ENCODE assay signal across 8 cellular contexts in genomic region chr11:65833297-65834030, GRCh38. TPM values are rescaled to one million over a fixed set of nuclear protein-coding genes. Genes with fewer than 3 reads are reported as not detected.
A peak's percentile ranks its signal among the peaks of the same experiment; 100 is the strongest.
DNase-seq lines count a peak whose midpoint lies in the region; ATAC-seq and TF ChIP-seq lines count a peak whose summit lies in the region.

TSS of gene SNX32 (plus strand) at chr11:65833963. CDS start at chr11:65834066, 103 bp downstream.

- peak within 1 kb of the TSS; percentile 31 to 70; a peak in 3 of 4 replicates for H3K4me3 ChIP-seq in DND-41 (ENCODE audit: low read depth in 1 of 2, low read length in 2 of 2)
- H3K4me3 ChIP-seq in GM23338: peak within 1 kb of the TSS; percentile 76
- peak within 1 kb of the TSS; percentile 67 for H3K4me3 ChIP-seq in NB4 (ENCODE audit: low read depth, low read length)
- H3K4me3 ChIP-seq in right atrium auricular region: peak within 1 kb of the TSS; percentile 45 to 61
- peak within 1 kb of the TSS; percentile 43 to 49 for H3K4me3 ChIP-seq in prostate gland
- H3K4me3 ChIP-seq in upper lobe of right lung: peak within 1 kb of the TSS; percentile 60

- peak within 1 kb of the TSS; percentile 61 for H3K9ac ChIP-seq in DND-41 (ENCODE audit: low read depth, low read length)

- H3K27ac ChIP-seq in DND-41 (ENCODE audit: low read length) (peak within 1 kb of the TSS; percentile 86), GM23338 (ENCODE audit: low read depth) (no peak within 1 kb of the TSS), right atrium auricular region (peak within 1 kb of the TSS in 1 of 2 donors; percentile 49), prostate gland (no peak within 1 kb of the TSS), upper lobe of right lung (no peak within 1 kb of the TSS)

- no peak within 1 kb of the TSS for H3K27ac Mint-ChIP-seq in GM23338

- intact Hi-C loops in prostate gland (cut with DNase I) (loop anchor here (5.0 kb wide), 1 partner anchor 126 kb away; no protein-coding TSS in a partner anchor), upper lobe of right lung (cut with DNase I) (no loop called here)

- H2AFZ ChIP-seq in DND-41 (ENCODE audit: low read depth, low read length): peak within 1 kb of the TSS; percentile 82
- H2AFZ ChIP-seq in GM23338: peak within 1 kb of the TSS; percentile 97

- H3K27me3 ChIP-seq in DND-41 (ENCODE audit: insufficient read depth, low read length, poor library complexity) (no peaks in the 10 kb centered on the region), GM23338 (ENCODE audit: insufficient read depth) (peaks cover 10% of the 10 kb centered on the region), right atrium auricular region (no peaks in the 10 kb centered on the region), prostate gland (replicated peaks; ENCODE audit: insufficient read depth) (no peaks in the 10 kb centered on the region), upper lobe of right lung (no peaks in the 10 kb centered on the region)

- no peak within 1 kb of the TSS; the same call in 2 of the 3 replicates for H3K4me3 Mint-ChIP-seq in GM23338

- no peak for TF ChIP-seq CTCF in DND-41 (IDR thresholded peaks at IDR 0.05; ENCODE audit: borderline replicate concordance, extremely low read depth, low read length, poor library complexity, severe bottlenecking)
- no peak for TF ChIP-seq CTCF in GM23338 (conservative IDR thresholded peaks at IDR 0.05; ENCODE audit: low read depth in 2 of 2)
- no peak for TF ChIP-seq CTCF in NB4 (IDR thresholded peaks at IDR 0.05; ENCODE audit: low read depth, low read length)
- no peak for TF ChIP-seq CTCF in right atrium auricular region (IDR thresholded peaks at IDR 0.05)
- TF ChIP-seq CTCF in prostate gland (IDR thresholded peaks at IDR 0.05): no peak
- TF ChIP-seq CTCF in upper lobe of right lung (IDR thresholded peaks at IDR 0.05): no peak

- peaks cover 23% of the 10 kb centered on the region for H3K27me3 Mint-ChIP-seq in GM23338 (ENCODE audit: insufficient read depth, low read depth, poor library complexity)

- no peaks in the 10 kb centered on the region for H3K36me3 Mint-ChIP-seq in GM23338 (ENCODE audit: low read depth)

- H3F3A ChIP-seq in GM23338 (replicated peaks; ENCODE audit: low read depth): 0 out of 2 replicates have a peak, but pooled peaks cover 3% of the 10 kb centered on the region

- H3K9me3 ChIP-seq in DND-41 (ENCODE audit: insufficient read depth, low read length, severe bottlenecking) (no peaks in the 10 kb centered on the region), right atrium auricular region (no peaks in the 10 kb centered on the region), prostate gland (no peaks in the 10 kb centered on the region), upper lobe of right lung (no peaks in the 10 kb centered on the region)

- H3K36me3 ChIP-seq in DND-41 (ENCODE audit: insufficient read depth, low read length) (no peaks in the 10 kb centered on the region), GM23338 (ENCODE audit: insufficient read depth) (no peaks in the 10 kb centered on the region), right atrium auricular region (no peaks in the 10 kb centered on the region), prostate gland (no peaks in the 10 kb centered on the region), upper lobe of right lung (no peaks in the 10 kb centered on the region)

- no peaks in the 10 kb centered on the region for H3K9me3 Mint-ChIP-seq in GM23338

- peaks cover 6% of the 10 kb centered on the region; the same call in 1 of the 2 replicates for H3K9me2 ChIP-seq in GM23338 (ENCODE audit: insufficient read depth)

- peak within 1 kb of the TSS; percentile 88 for H3K4me2 ChIP-seq in DND-41 (ENCODE audit: insufficient read depth, low read length)
- peak within 1 kb of the TSS; percentile 96 for H3K4me2 ChIP-seq in GM23338

- peaks cover 22% of the 10 kb centered on the region for H3K4me1 ChIP-seq in DND-41 (ENCODE audit: insufficient read depth, low read length)
- H3K4me1 ChIP-seq in GM23338 (ENCODE audit: insufficient read depth): peaks cover 5% of the 10 kb centered on the region; the same call in 1 of the 2 replicates
- peaks cover 0 to 13% of the 10 kb centered on the region in 2 donors for H3K4me1 ChIP-seq in right atrium auricular region
- H3K4me1 ChIP-seq in prostate gland (replicated peaks): no peaks in the 10 kb centered on the region
- peaks cover 11% of the 10 kb centered on the region for H3K4me1 ChIP-seq in upper lobe of right lung

- H4K20me1 ChIP-seq in DND-41 (ENCODE audit: insufficient read depth, low read length): no peaks in the 10 kb centered on the region
- H4K20me1 ChIP-seq in GM23338 (replicated peaks; ENCODE audit: insufficient read depth): no peaks in the 10 kb centered on the region

- ATAC-seq in DND-41 (ENCODE audit: insufficient read depth, low read depth) (peak; percentile 98), GM23338 (peak; percentile 97), upper lobe of right lung (peak; percentile 100)

- WGBS in prostate gland: under 1% methylated on average over 59 of the region's 63 CpGs

- H3K79me2 ChIP-seq in DND-41 (ENCODE audit: insufficient read depth, low read length) (peaks cover 9% of the 10 kb centered on the region), GM23338 (replicated peaks; ENCODE audit: insufficient read depth) (0 out of 2 replicates have a peak, but pooled peaks cover 4% of the 10 kb centered on the region)

- peaks cover 11% of the 10 kb centered on the region for H3K4me1 Mint-ChIP-seq in GM23338

- DNase-seq in DND-41: peak; percentile 96
- peak; percentile 98 for DNase-seq in GM23338 (ENCODE audit: low spot score)
- peak; percentile 90 for DNase-seq in NB4 (ENCODE audit: low read depth)
- peak; percentile 90 for DNase-seq in T follicular helper cell (ENCODE audit: low read depth)
- DNase-seq in amniotic epithelial cell (ENCODE audit: low read depth): peak; percentile 87
- DNase-seq in right atrium auricular region (ENCODE audit: low spot score): peak; percentile 97
- DNase-seq in prostate gland (ENCODE audit: low spot score): peak; percentile 92
- peak; percentile 97 for DNase-seq in upper lobe of right lung

- TF ChIP-seq POLR2A in NB4 (IDR thresholded peaks at IDR 0.05; ENCODE audit: extremely low read depth, insufficient read length) (no peak), prostate gland (IDR thresholded peaks at IDR 0.05) (no peak)

TF ChIP-seq in GM23338, 12 proteins besides CTCF, POLR2A, EP300 and RAD21 (continues in another document):
- TF ChIP-seq CREB1 (CRISPR knock-in tag; IDR thresholded peaks at IDR 0.05; ENCODE audit: low read depth): peak; percentile 83
- TF ChIP-seq ZNF331 (CRISPR knock-in tag; IDR thresholded peaks at IDR 0.05; ENCODE audit: low read depth): no peak
- TF ChIP-seq STAT1 (IDR thresholded peaks at IDR 0.05; ENCODE audit: unreplicated experiment): no peak
- no peak for TF ChIP-seq EZH2phosphoT487 (IDR thresholded peaks at IDR 0.05; ENCODE audit: unreplicated experiment)
- TF ChIP-seq REST (IDR thresholded peaks at IDR 0.05; ENCODE audit: unreplicated experiment): no peak
- no peak for TF ChIP-seq ZNF114 (CRISPR knock-in tag; IDR thresholded peaks at IDR 0.05)

RNA-seq across cellular contexts. Expression of gene SNX32, which starts in this region (rescaled TPM):
- total RNA-seq in GM23338 (2014; rRNA removed; shearing (Covaris generic)): 0.49 TPM in 1 of 2 replicates, not detected in the other
- polyA plus RNA-seq in GM23338 (2016; fragmentation: Nextera tagmentation; extraction: Ambion mirVana): 1.2 and 2.4 TPM in 2 replicates
- total RNA-seq in right atrium auricular region: under 1 TPM; 0.20 to 0.37 TPM
- under 1 TPM in 1 of 2 donors, not detected in 1; 0.91 TPM for total RNA-seq in prostate gland
- not detected for total RNA-seq in upper lobe of right lung

Comparison
In these comparisons a context has a peak if more than half of its experiments do, and no peak if none do; other contexts are left out.
1. Peak in DNase-seq and H3K4me3 ChIP-seq in right atrium auricular region; RNA of the gene not detected or under 1 TPM.
2. Peak in DNase-seq and H3K4me3 ChIP-seq in prostate gland; RNA of the gene not detected or under 1 TPM.
3. Peak in DNase-seq, ATAC-seq and H3K4me3 ChIP-seq in upper lobe of right lung; RNA of the gene not detected or under 1 TPM.